In the genomic region with DNA sequence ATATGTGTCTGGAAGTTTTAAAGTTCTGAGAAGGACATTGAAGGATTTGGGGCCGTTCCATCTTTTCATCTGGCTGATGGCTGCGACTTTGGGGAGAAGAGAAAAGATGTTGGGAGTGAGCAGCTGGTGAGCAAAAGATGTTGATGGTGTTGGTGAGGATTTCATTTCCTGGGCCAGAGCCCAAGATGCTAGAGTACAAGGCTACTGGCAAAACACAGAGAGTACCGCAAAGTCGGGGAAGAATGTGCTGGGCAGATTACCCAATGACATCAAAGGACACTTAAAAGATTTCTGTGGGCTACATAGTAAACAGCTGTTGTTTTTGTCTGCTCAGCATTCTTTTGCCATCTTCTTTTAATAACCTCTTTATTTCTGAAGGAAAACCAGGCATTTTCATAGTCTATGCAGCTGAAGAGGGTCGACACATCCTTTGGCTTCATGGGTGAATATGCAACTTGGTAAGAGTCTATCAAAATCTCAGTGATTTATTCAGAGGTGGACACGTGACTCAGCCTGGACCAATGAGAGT, we compare ENCODE assay signal across 25 cellular contexts.
"Had no signal": no experiment of that assay in that cellular context is flagged by ENCODE, and none has a peak within 500 bp of the region (broad histone marks: within the 10 kb centered on the region; RNA-seq: fewer than 3 reads in every experiment).

No MANE protein-coding gene starts in this region.

- H3K4me3 ChIP-seq: lung, prostate gland, skin epidermis, stomach, suprapubic skin, transverse colon, uterus had no signal

- ATAC-seq: activated CD8-positive, alpha-beta T cell treated with anti-CD3 and anti-CD28 coated beads, Interleukin-2, amount 10 ng/mL, durations not matched to agents 7 days and 5 days; foreskin keratinocyte; left lobe of liver; natural killer cell; stimulated activated effector memory CD8-positive, alpha-beta T cell treated with anti-CD3 and anti-CD28 coated beads, Interleukin-12 subunit alpha, Interleukin-12 subunit beta, amount 100 ng/mL, for 72 hours had no signal

- H3K9me3 ChIP-seq: prostate gland, suprapubic skin, transverse colon, uterus had no signal

- H3K27me3 ChIP-seq: foreskin keratinocyte, stomach, suprapubic skin, transverse colon, uterus had no signal

- H3K36me3 ChIP-seq: prostate gland, stomach, suprapubic skin, transverse colon, uterus, WERI-Rb-1 had no signal

- H3K27ac Mint-ChIP-seq: activated CD8-positive, alpha-beta T cell treated with anti-CD3 and anti-CD28 coated beads, Interleukin-2, amount 10 ng/mL, durations not matched to agents 7 days and 5 days; activated naive CD8-positive, alpha-beta T cell; activated T-helper 1 cell treated with anti-CD3 and anti-CD28 coated beads, Interleukin-12 subunit alpha, Interleukin-12 subunit beta, Interleukin-2, Interleukin-4 antibody, amounts not matched to agents 30 ng/mL and 10 ng/mL and 1 ng/mL, durations not matched to agents 14 hours and 24 hours and 36 hours; endodermal cell; immature natural killer cell; natural killer cell; stimulated activated effector memory CD8-positive, alpha-beta T cell treated with anti-CD3 and anti-CD28 coated beads, Interleukin-12 subunit alpha, Interleukin-12 subunit beta, amount 100 ng/mL, for 72 hours had no signal

- DNase-seq: activated CD4-positive, alpha-beta T cell treated with anti-CD3 and anti-CD28 coated beads for 1 hour; activated CD4-positive, alpha-beta T cell treated with anti-CD3 and anti-CD28 coated beads, Interleukin-2, amount 50 U/mL, for 1 hour; activated CD8-positive, alpha-beta T cell treated with anti-CD3 and anti-CD28 coated beads, Interleukin-2, amount 10 ng/mL, durations not matched to agents 7 days and 5 days; activated gamma-delta T cell treated with Interleukin-2 at 50 U/mL for 16 hours; amniotic stem cell; cortex of kidney; endodermal cell; foreskin keratinocyte; immature natural killer cell; natural killer cell; stimulated activated CD4-positive, alpha-beta T cell treated with anti-CD3 and anti-CD28 coated beads, Interleukin-2, amount 100 ng/mL, for 24 hours; stomach; T-helper 1 cell; transverse colon; uterus; WERI-Rb-1 had no signal

- H3K4me3 Mint-ChIP-seq: activated CD8-positive, alpha-beta T cell treated with anti-CD3 and anti-CD28 coated beads, Interleukin-2, amount 10 ng/mL, durations not matched to agents 7 days and 5 days; activated naive CD8-positive, alpha-beta T cell; activated T-helper 1 cell treated with anti-CD3 and anti-CD28 coated beads, Interleukin-12 subunit alpha, Interleukin-12 subunit beta, Interleukin-2, Interleukin-4 antibody, amounts not matched to agents 30 ng/mL and 10 ng/mL and 1 ng/mL, durations not matched to agents 14 hours and 24 hours and 36 hours; endodermal cell; immature natural killer cell; natural killer cell; stimulated activated effector memory CD8-positive, alpha-beta T cell treated with anti-CD3 and anti-CD28 coated beads, Interleukin-12 subunit alpha, Interleukin-12 subunit beta, amount 100 ng/mL, for 72 hours had no signal

- H3K9me3 Mint-ChIP-seq: activated T-helper 1 cell treated with anti-CD3 and anti-CD28 coated beads, Interleukin-12 subunit alpha, Interleukin-12 subunit beta, Interleukin-2, Interleukin-4 antibody, amounts not matched to agents 30 ng/mL and 10 ng/mL and 1 ng/mL, durations not matched to agents 14 hours and 24 hours and 36 hours; endodermal cell; immature natural killer cell; natural killer cell; stimulated activated effector memory CD8-positive, alpha-beta T cell treated with anti-CD3 and anti-CD28 coated beads, Interleukin-12 subunit alpha, Interleukin-12 subunit beta, amount 100 ng/mL, for 72 hours had no signal

- H3K4me1 Mint-ChIP-seq: endodermal cell had no signal

- H3K27ac ChIP-seq: epithelial cell of prostate, foreskin keratinocyte, prostate gland, stomach, suprapubic skin, transverse colon, uterus, WERI-Rb-1 had no signal

- H3K36me3 Mint-ChIP-seq: activated naive CD8-positive, alpha-beta T cell; natural killer cell; stimulated activated effector memory CD8-positive, alpha-beta T cell treated with anti-CD3 and anti-CD28 coated beads, Interleukin-12 subunit alpha, Interleukin-12 subunit beta, amount 100 ng/mL, for 72 hours had no signal

- H3K4me1 ChIP-seq: foreskin keratinocyte, prostate gland, stomach, transverse colon, uterus had no signal
